10 cellular contexts compared by ENCODE assay signal in genomic region chr14:73751157-73751691, GRCh38. TPM values are rescaled to one million over a fixed set of nuclear protein-coding genes. Genes with fewer than 3 reads are reported as not detected.
A peak's percentile ranks its signal among the peaks of the same experiment; 100 is the strongest.
DNase-seq lines count a peak whose midpoint lies in the region; ATAC-seq, FAIRE-seq and TF ChIP-seq lines count a peak whose summit lies in the region.
"Had no signal": no experiment of that assay in that cellular context is flagged by ENCODE, and none has a peak within 500 bp of the region (broad histone marks: within the 10 kb centered on the region; RNA-seq: fewer than 3 reads in every experiment).

No MANE protein-coding gene starts in this region.

- CTCF ChIA-PET in OCI-LY7 (lab: Charles Lee; ENCODE audit: unreplicated experiment), result no interaction called here
- CTCF ChIA-PET in endothelial cell of umbilical vein (lab: Charles Lee), result interaction anchor here (5.7 kb wide), 1 partner anchor 8 kb away, joined by 80 read pairs; no protein-coding TSS in a partner anchor

- in situ Hi-C loops in HAP-1 (cut with MboI; ENCODE audit: low sequenced_read_pairs), result no loop called here

- H3K79me2 ChIP-seq in OCI-LY7 (ENCODE audit: insufficient read depth, low read depth, low read length) (peaks cover 100% of the 10 kb centered on the region), endothelial cell of umbilical vein (ENCODE audit: control insufficient read depth, insufficient read depth, low read length) (peaks cover 91% of the 10 kb centered on the region)

- peak overlapping the region; percentile 99 for H3K4me2 ChIP-seq in OCI-LY7 (ENCODE audit: low read length)
- no peak overlapping the region for H3K4me2 ChIP-seq in endothelial cell of umbilical vein (ENCODE audit: insufficient read depth, low read length)

- H4K20me1 ChIP-seq in OCI-LY7 (ENCODE audit: insufficient read depth, low read length) (peaks cover 83% of the 10 kb centered on the region), endothelial cell of umbilical vein (replicated peaks; ENCODE audit: control insufficient read depth, extremely low read depth, insufficient read depth, low read length) (no peaks in the 10 kb centered on the region)

- H3K9me3 ChIP-seq in OCI-LY7 (ENCODE audit: low read length) (no peaks in the 10 kb centered on the region), endothelial cell of umbilical vein (replicated peaks; ENCODE audit: control insufficient read depth, insufficient read depth, low read length) (no peaks in the 10 kb centered on the region), skeletal muscle tissue (ENCODE audit: control insufficient read depth in 3 of 3, low read length in 3 of 3) (no peaks in the 10 kb centered on the region), HAP-1 (no peaks in the 10 kb centered on the region)

- H3K9me2 ChIP-seq in OCI-LY7 (ENCODE audit: insufficient read depth, low read length), result no peaks in the 10 kb centered on the region

- H3K4me1 ChIP-seq in OCI-LY7 (ENCODE audit: insufficient read depth, low read length, poor library complexity, severe bottlenecking) (peaks cover 100% of the 10 kb centered on the region), endothelial cell of umbilical vein (ENCODE audit: control insufficient read depth, extremely low read depth, insufficient read depth, low read length) (peaks cover 74% of the 10 kb centered on the region), skeletal muscle tissue (ENCODE audit: control insufficient read depth in 3 of 3, insufficient read depth in 3 of 3, low read length in 3 of 3) (peaks cover 91 to 95% (median 94%) of the 10 kb centered on the region in 3 donors), HAP-1 (peaks cover 13% of the 10 kb centered on the region)

- BruUV-seq in OCI-LY7 (replicated peaks; lab: Mats Ljungman, UMichigan) (no TSS peak), endothelial cell of umbilical vein (replicated peaks; lab: Mats Ljungman, UMichigan) (no TSS peak)

- no peak for DNase-seq in GM12891 (ENCODE audit: insufficient read length, low spot score)
- peak; percentile 33 for DNase-seq in OCI-LY7 (ENCODE audit: low spot score)
- no peak for DNase-seq in endothelial cell of umbilical vein (ENCODE audit: low read depth, low spot score)
- no peak for DNase-seq in NCI-H1436 treated with DMSO at 0.1 percent for 48 hours (lab: John Stamatoyannopoulos, UW)
- no peak for DNase-seq in HAP-1 (ENCODE audit: low spot score in 2 of 2)
- DNase-seq: GDM1, RPMI8226 had no signal

- H3K4me3 ChIP-seq in OCI-LY7 (ENCODE audit: low read depth, low read length, poor library complexity, severe bottlenecking) (no peak overlapping the region), endothelial cell of umbilical vein (replicated peaks in 1 of 3; ENCODE audit: insufficient read depth in 1 of 3, low read depth in 1 of 3, low read length in 3 of 3) (no peak overlapping the region), skeletal muscle tissue (ENCODE audit: low read length in 3 of 3) (peak overlapping the region in 2 of 3 donors; percentile 6 to 24), HAP-1 (no peak overlapping the region)

- H3K36me3 ChIP-seq in OCI-LY7 (ENCODE audit: insufficient read depth, low read length) (peaks cover 50% of the 10 kb centered on the region), endothelial cell of umbilical vein (ENCODE audit: control insufficient read depth in 2 of 2, extremely low read depth in 1 of 2, insufficient read depth in 2 of 2, low read length in 2 of 2) (no peaks in the 10 kb centered on the region), skeletal muscle tissue (ENCODE audit: control insufficient read depth in 3 of 3, insufficient read depth in 3 of 3, low read length in 3 of 3) (peaks cover 0 to 3% (median 0%) of the 10 kb centered on the region in 3 donors), HAP-1 (replicated peaks) (0 out of 2 replicates have a peak, but pooled peaks cover 3% of the 10 kb centered on the region)

- no peak overlapping the region for H3K9ac ChIP-seq in endothelial cell of umbilical vein (replicated peaks; ENCODE audit: extremely low read depth, insufficient read depth, low read length)
- peak overlapping the region in 2 of 3 donors; percentile 14 to 33 for H3K9ac ChIP-seq in skeletal muscle tissue (ENCODE audit: low read depth in 1 of 3, low read length in 3 of 3)

- TF ChIP-seq POLR2A in GM12891 (IDR thresholded peaks at IDR 0.05; ENCODE audit: low read depth, low read length) (no peak), endothelial cell of umbilical vein (IDR thresholded peaks at IDR 0.05; ENCODE audit: low read depth, low read length) (no peak)

- dilution Hi-C loops in endothelial cell of umbilical vein (cut with MboI; ENCODE audit: extremely low pct_ligation_motif_present, low sequenced_read_pairs), result no loop called here

- H2AFZ ChIP-seq in OCI-LY7 (ENCODE audit: low read length) (no peak overlapping the region), endothelial cell of umbilical vein (ENCODE audit: low read depth, low read length) (no peak overlapping the region)

- H3K9me1 ChIP-seq in endothelial cell of umbilical vein (replicated peaks; ENCODE audit: control insufficient read depth, extremely low read depth, insufficient read depth, low read length), result no peaks in the 10 kb centered on the region

- POLR2A ChIA-PET in OCI-LY7 (lab: Charles Lee) (interaction anchor here (0.7 kb wide), 2 partner anchors 48 to 63 kb away, joined by 3 to 4 read pairs; no protein-coding TSS in a partner anchor), endothelial cell of umbilical vein (lab: Charles Lee) (no interaction called here)

- H3K27me3 ChIP-seq in endothelial cell of umbilical vein (ENCODE audit: control insufficient read depth in 2 of 2, insufficient read depth in 2 of 2, low read length in 2 of 2), result no peaks in the 10 kb centered on the region
- H3K27me3 ChIP-seq in skeletal muscle tissue (ENCODE audit: control insufficient read depth in 3 of 3, insufficient read depth in 3 of 3, low read length in 3 of 3), result no peaks in the 10 kb centered on the region
- H3K27me3 ChIP-seq in HAP-1 (ENCODE audit: low read depth), result no peaks in the 10 kb centered on the region

- ATAC-seq in HG03039 (IDR thresholded peaks at IDR 0.05; ENCODE audit: unreplicated experiment) (no peak), GM21515 (IDR thresholded peaks at IDR 0.05; ENCODE audit: unreplicated experiment) (no peak)

- intact Hi-C loops in OCI-LY7 (cut with micrococcal nuclease; ENCODE audit: unreplicated experiment), result no loop called here
- intact Hi-C loops in endothelial cell of umbilical vein (cut with micrococcal nuclease), result loop anchor here (5.0 kb wide), 1 partner anchor 39 kb away; the partner anchor contains the start of gene PNMA1

- TF ChIP-seq CTCF in OCI-LY7 (conservative IDR thresholded peaks at IDR 0.05; ENCODE audit: low read length) (no peak), endothelial cell of umbilical vein (IDR thresholded peaks at IDR 0.05; ENCODE audit: extremely low read depth in 1 of 2, insufficient read depth in 1 of 2, low read depth in 1 of 2, low read length in 2 of 2) (no peak)

- peak; percentile 23 for FAIRE-seq in GM12891 (lab: Jason Lieb, UNC)
- peak; percentile 15 for FAIRE-seq in endothelial cell of umbilical vein (lab: Jason Lieb, UNC)

- peak overlapping the region; percentile 26 for H3K27ac ChIP-seq in OCI-LY7 (ENCODE audit: low read depth, low read length, poor library complexity, severe bottlenecking)
- peak overlapping the region; percentile 99 for H3K27ac ChIP-seq in endothelial cell of umbilical vein (ENCODE audit: insufficient read depth, low read depth, low read length)
- peak overlapping the region; percentile 89 for H3K27ac ChIP-seq in skeletal muscle tissue (ENCODE audit: low read depth, low read length)

TF ChIP-seq in GM12891, 5 proteins besides CTCF, POLR2A, EP300 and RAD21:
- no peak for TF ChIP-seq TAF1 (IDR thresholded peaks at IDR 0.05; ENCODE audit: low read depth, low read length)
- no peak for TF ChIP-seq POLR2AphosphoS5 (IDR thresholded peaks at IDR 0.05; ENCODE audit: low read depth, low read length)
- TF ChIP-seq SPI1 (IDR thresholded peaks at IDR 0.05; ENCODE audit: low read depth, low read length), result no peak
- no peak for TF ChIP-seq POU2F2 (IDR thresholded peaks at IDR 0.05; ENCODE audit: low read depth, low read length)
- TF ChIP-seq PAX5 (IDR thresholded peaks at IDR 0.05; ENCODE audit: insufficient read depth, low read length, severe bottlenecking), result no peak

TF ChIP-seq in endothelial cell of umbilical vein, 7 proteins besides CTCF, POLR2A, EP300 and RAD21:
- TF ChIP-seq GATA2 (IDR thresholded peaks at IDR 0.05; ENCODE audit: insufficient read depth, insufficient read length, low read depth, low read length) (no peak), MAX (IDR thresholded peaks at IDR 0.05; ENCODE audit: insufficient read depth, insufficient read length) (no peak), JUN (IDR thresholded peaks at IDR 0.05; ENCODE audit: borderline replicate concordance, insufficient read depth, insufficient read length, low read depth) (no peak), POLR2AphosphoS5 (IDR thresholded peaks at IDR 0.05; ENCODE audit: insufficient read depth, low read depth, low read length) (no peak), FOS (IDR thresholded peaks at IDR 0.05; ENCODE audit: borderline replicate concordance, insufficient read depth, low read length) (no peak), EZH2 (IDR thresholded peaks at IDR 0.05; ENCODE audit: borderline replicate concordance, low read depth, low read length, severe bottlenecking) (no peak), MYC (IDR thresholded peaks at IDR 0.05; ENCODE audit: low read depth, low read length) (no peak)

RNA-seq across cellular contexts. Expression of gene PNMA1, which starts 37.0 kb away (rescaled TPM):
- 18.6 TPM for polyA plus RNA-seq in GM12891 (2012; ENCODE audit: low read depth, missing spikeins)
- total RNA-seq in OCI-LY7 (2014; rRNA removed; shearing (Covaris generic)), result 5.8 and 6.0 TPM in 2 replicates
- total RNA-seq in OCI-LY7 (2022), result 14.5 and 14.6 TPM in 2 replicates
- 82.4 and 82.6 TPM in 2 replicates for total RNA-seq in endothelial cell of umbilical vein
- polyA plus RNA-seq in endothelial cell of umbilical vein, result 25.8 and 29.8 TPM in 2 replicates
- polyA plus RNA-seq in endothelial cell of umbilical vein (2011; cell fraction: cytosol; rRNA removed), result 33.5 and 34.9 TPM in 2 replicates
- 21.7 and 25.2 TPM in 2 replicates for polyA plus RNA-seq in endothelial cell of umbilical vein (2011; cell fraction: nucleus; rRNA removed)
- 48.9 and 63.0 TPM in 2 replicates for polyA plus RNA-seq in endothelial cell of umbilical vein (2012)
- 27.9 and 28.4 TPM in 2 replicates for polyA minus RNA-seq in endothelial cell of umbilical vein
- 12.2 TPM for polyA minus RNA-seq in endothelial cell of umbilical vein (2011; cell fraction: cytosol; rRNA and poly(A)+ RNA removed)
- polyA minus RNA-seq in endothelial cell of umbilical vein (2011; cell fraction: nucleus; rRNA and poly(A)+ RNA removed), result 9.1 and 12.8 TPM in 2 replicates
- total RNA-seq in skeletal muscle tissue, result 15.1 TPM

Comparison
In these comparisons a context has a peak if more than half of its experiments do, and no peak if none do; other contexts are left out.
1. H3K27ac ChIP-seq: peak in every context shown above with its lines; median percentile 99 in endothelial cell of umbilical vein; 89 in skeletal muscle tissue; 26 in OCI-LY7.
2. H3K4me3 ChIP-seq: peak in skeletal muscle tissue (2 of 3); none in OCI-LY7 (single experiment), endothelial cell of umbilical vein (0 of 3) and HAP-1 (single experiment).